22 cellular contexts compared by ENCODE assay signal in the genomic region with DNA sequence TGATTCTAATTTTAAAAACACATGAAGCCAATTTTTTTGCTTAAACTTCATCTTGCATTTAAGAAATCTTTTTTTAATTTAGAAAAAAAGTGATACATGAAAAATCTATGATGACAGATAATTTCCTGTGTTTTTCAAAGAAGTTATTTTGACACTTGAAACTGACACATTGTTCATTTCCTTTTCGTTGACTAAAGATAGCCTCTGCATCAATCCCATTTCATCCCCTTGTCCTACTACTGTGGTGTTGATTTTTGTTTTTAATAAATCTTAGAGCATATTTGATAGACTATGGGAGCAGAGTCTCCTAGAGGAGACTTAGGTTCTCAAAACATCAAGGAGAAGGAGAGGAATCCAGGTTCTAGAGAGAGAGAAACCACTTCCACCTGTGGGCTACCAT.
"Had no signal": no experiment of that assay in that cellular context is flagged by ENCODE, and none has a peak within 500 bp of the region (broad histone marks: within the 10 kb centered on the region; RNA-seq: fewer than 3 reads in every experiment).

No MANE protein-coding gene starts in this region.

- H3K9me3 ChIP-seq: breast epithelium, esophagus muscularis mucosa, left ventricle myocardium inferior, right atrium auricular region, uterus had no signal

- H3K36me3 Mint-ChIP-seq: natural killer cell, type B pancreatic cell had no signal

- H3K4me3 Mint-ChIP-seq: natural killer cell; T-helper 1 cell treated with Interleukin-12 subunit alpha and Interleukin-12 subunit beta and Interleukin-4 antibody, amounts not matched to agents 30 μg/mL and 1 μg/mL, for 36 hours; type B pancreatic cell had no signal

- DNase-seq: activated CD4-positive, alpha-beta T cell treated with anti-CD3 and anti-CD28 coated beads for 48 hours; activated CD4-positive, alpha-beta T cell treated with anti-CD3 and anti-CD28 coated beads, Interleukin-2, amount 50 U/mL, for 48 hours; activated naive CD4-positive, alpha-beta T cell; central memory CD4-positive, alpha-beta T cell; foreskin melanocyte; islet precursor cell; left ventricle myocardium inferior; mesendoderm; natural killer cell; stimulated activated naive CD4-positive, alpha-beta T cell treated with Interleukin-2 at 50 U/mL for 16 hours; substantia nigra; SW 1271; T-helper 9 cell; uterus; WERI-Rb-1 had no signal

- H3K27me3 ChIP-seq: breast epithelium, esophagus muscularis mucosa, right atrium auricular region, uterus had no signal

- H3K4me3 ChIP-seq: breast epithelium, esophagus muscularis mucosa, left ventricle myocardium inferior, lung, right atrium auricular region, uterus had no signal

- ATAC-seq: activated CD4-positive, CD25-positive, alpha-beta regulatory T cell treated with anti-CD3 and anti-CD28 coated beads, Interleukin-2, amount 50 U/mL, for 24 hours had no signal

- H3K36me3 ChIP-seq: breast epithelium, esophagus muscularis mucosa, left ventricle myocardium inferior, right atrium auricular region, uterus, WERI-Rb-1 had no signal

- H3K27ac ChIP-seq: breast epithelium, esophagus muscularis mucosa, left ventricle myocardium inferior, right atrium auricular region, uterus, WERI-Rb-1 had no signal

- H3K4me1 ChIP-seq: breast epithelium, esophagus muscularis mucosa, left ventricle myocardium inferior, right atrium auricular region, uterus had no signal

- H3K27me3 Mint-ChIP-seq: type B pancreatic cell had no signal

- H3K27ac Mint-ChIP-seq: T-helper 1 cell treated with Interleukin-12 subunit alpha and Interleukin-12 subunit beta and Interleukin-4 antibody, amounts not matched to agents 30 μg/mL and 1 μg/mL, for 36 hours; type B pancreatic cell had no signal

- H3K9me3 Mint-ChIP-seq: type B pancreatic cell had no signal
